9 cellular contexts compared by ENCODE assay signal in the genomic region with DNA sequence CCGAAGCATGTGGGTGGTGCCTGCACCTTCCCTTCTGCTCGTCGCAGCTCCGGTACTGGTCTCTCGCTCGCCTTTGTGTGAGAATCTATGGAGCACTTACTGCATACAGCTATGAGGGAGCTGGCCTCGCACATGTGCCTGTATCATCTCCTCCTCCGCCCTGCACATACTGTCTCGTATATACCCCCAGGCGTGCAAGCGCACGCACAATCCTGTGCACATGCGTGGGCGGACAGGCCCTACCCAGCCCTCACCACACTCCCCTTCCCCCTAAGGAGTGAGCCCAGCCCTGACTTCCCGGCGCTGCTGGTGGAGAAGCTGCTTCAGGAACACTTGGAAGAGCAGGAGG. TPM values are rescaled to one million over a fixed set of nuclear protein-coding genes. Genes with fewer than 3 reads are reported as not detected.
DNase-seq lines count a peak whose midpoint lies in the region; ATAC-seq and TF ChIP-seq lines count a peak whose summit lies in the region.
"Had no signal": no experiment of that assay in that cellular context is flagged by ENCODE, and none has a peak within 500 bp of the region (broad histone marks: within the 10 kb centered on the region; RNA-seq: fewer than 3 reads in every experiment).

No MANE protein-coding gene starts in this region.

- H3K27me3 Mint-ChIP-seq in neural progenitor cell (ENCODE audit: insufficient read depth, low read depth): peaks cover 7% of the 10 kb centered on the region

- peaks cover 26 to 40% (median 31%) of the 10 kb centered on the region in 10 experiments for H3K4me1 ChIP-seq in BLaER1 treated with 17β-estradiol and CSF1 and Interleukin-3, amounts not matched to agents 10 nM and 100 nM
- H3K4me1 ChIP-seq in neural progenitor cell: peaks cover 14% of the 10 kb centered on the region

- peak overlapping the region in 10 of 11 experiments; percentile 10 to 92 (median 60); a peak in 17 of 22 replicates for H3K4me2 ChIP-seq in BLaER1 treated with 17β-estradiol and CSF1 and Interleukin-3, amounts not matched to agents 10 nM and 100 nM
- H3K4me2 ChIP-seq in neural progenitor cell: peak overlapping the region; percentile 48

- H3K36me3 Mint-ChIP-seq in neural progenitor cell: peaks cover 12% of the 10 kb centered on the region

- peaks cover 39 to 81% (median 46%) of the 10 kb centered on the region in 11 experiments for H3K36me3 ChIP-seq in BLaER1 treated with 17β-estradiol and CSF1 and Interleukin-3, amounts not matched to agents 10 nM and 100 nM
- no peaks in the 10 kb centered on the region for H3K36me3 ChIP-seq in neural progenitor cell

- H3K27me3 ChIP-seq in BLaER1 treated with 17β-estradiol and CSF1 and Interleukin-3, amounts not matched to agents 10 nM and 100 nM: no peaks in the 10 kb centered on the region
- no peaks in the 10 kb centered on the region for H3K27me3 ChIP-seq in neural progenitor cell

- H3K4me1 Mint-ChIP-seq in neural progenitor cell: peaks cover 15% of the 10 kb centered on the region

- H3K79me2 ChIP-seq in neural progenitor cell (ENCODE audit: low read depth): peaks cover 4% of the 10 kb centered on the region

- H3K4me3 Mint-ChIP-seq in neural progenitor cell: peak overlapping the region; percentile 57

- TF ChIP-seq CTCF in choroid plexus epithelial cell (conservative IDR thresholded peaks at IDR 0.05; ENCODE audit: low read depth, low read length) (no peak), neural progenitor cell (IDR thresholded peaks at IDR 0.05) (no peak)

- ATAC-seq in HG03520 (IDR thresholded peaks at IDR 0.05; ENCODE audit: unreplicated experiment): peak; percentile 15
- ATAC-seq in GM19463 (IDR thresholded peaks at IDR 0.05; ENCODE audit: unreplicated experiment): no peak

- no peaks in the 10 kb centered on the region for H3K9me3 Mint-ChIP-seq in neural progenitor cell

- peaks cover 0 to 23% (median 6%) of the 10 kb centered on the region in 11 experiments; a peak in 10 of 22 replicates for H4K20me1 ChIP-seq in BLaER1 treated with 17β-estradiol and CSF1 and Interleukin-3, amounts not matched to agents 10 nM and 100 nM
- peaks cover 13% of the 10 kb centered on the region for H4K20me1 ChIP-seq in neural progenitor cell (ENCODE audit: low read depth)

- peaks cover 19% of the 10 kb centered on the region for H3F3A ChIP-seq in neural progenitor cell (ENCODE audit: low read depth)

- H3K9ac ChIP-seq in BLaER1 treated with 17β-estradiol and CSF1 and Interleukin-3, amounts not matched to agents 10 nM and 100 nM: peak overlapping the region in 7 of 11 experiments; percentile 18 to 54 (median 34); a peak in 10 of 22 replicates
- no peak overlapping the region for H3K9ac ChIP-seq in neural progenitor cell

- H3K4me3 ChIP-seq in BLaER1 treated with 17β-estradiol and CSF1 and Interleukin-3, amounts not matched to agents 10 nM and 100 nM: no peak overlapping the region
- H3K4me3 ChIP-seq in choroid plexus epithelial cell (ENCODE audit: low read depth, low read length) (peak overlapping the region; percentile 43), neural progenitor cell (no peak overlapping the region)

- no peak overlapping the region for H2AFZ ChIP-seq in neural progenitor cell (replicated peaks)

- no peak for DNase-seq in choroid plexus epithelial cell (ENCODE audit: low read depth)
- no peak for DNase-seq in neural progenitor cell (ENCODE audit: low spot score)
- DNase-seq in NOMO-1 (lab: John Stamatoyannopoulos, UW; ENCODE audit: unreplicated experiment in 2 of 2): no peak
- no peak for DNase-seq in DMS153 (lab: John Stamatoyannopoulos, UW)
- no peak for DNase-seq in globus pallidus (ENCODE audit: low spot score)

- no peaks in the 10 kb centered on the region for H3K9me3 ChIP-seq in BLaER1 treated with 17β-estradiol and CSF1 and Interleukin-3, amounts not matched to agents 10 nM and 100 nM (replicated peaks in 1 of 11)
- no peaks in the 10 kb centered on the region for H3K9me3 ChIP-seq in neural progenitor cell (ENCODE audit: low read depth)

- no peak overlapping the region for H3K27ac Mint-ChIP-seq in neural progenitor cell

- H3K27ac ChIP-seq in BLaER1 treated with 17β-estradiol and CSF1 and Interleukin-3, amounts not matched to agents 10 nM and 100 nM: no peak overlapping the region
- no peak overlapping the region for H3K27ac ChIP-seq in neural progenitor cell
- H3K27ac ChIP-seq: KMS-11 had no signal

RNA-seq across cellular contexts. Expression of a gene that starts 8.7 kb away (rescaled TPM):
- total RNA-seq in neural progenitor cell (ENCODE audit: low replicate concordance): 21.4 and 41.8 TPM in 2 replicates

RNA-seq across cellular contexts. Expression of a gene that starts 11.9 kb away (rescaled TPM):
- 0.62 TPM in 1 of 2 replicates, not detected in the other for total RNA-seq in neural progenitor cell (ENCODE audit: low replicate concordance)

RNA-seq across cellular contexts. Expression of a gene that starts 31.4 kb away (rescaled TPM):
- 28.1 and 37.7 TPM in 2 replicates for total RNA-seq in neural progenitor cell (ENCODE audit: low replicate concordance)

RNA-seq across cellular contexts. Expression of a gene that starts 42.2 kb away (rescaled TPM):
- 1.1 and 1.5 TPM in 2 replicates for total RNA-seq in neural progenitor cell (ENCODE audit: low replicate concordance)
